In the genomic region with DNA sequence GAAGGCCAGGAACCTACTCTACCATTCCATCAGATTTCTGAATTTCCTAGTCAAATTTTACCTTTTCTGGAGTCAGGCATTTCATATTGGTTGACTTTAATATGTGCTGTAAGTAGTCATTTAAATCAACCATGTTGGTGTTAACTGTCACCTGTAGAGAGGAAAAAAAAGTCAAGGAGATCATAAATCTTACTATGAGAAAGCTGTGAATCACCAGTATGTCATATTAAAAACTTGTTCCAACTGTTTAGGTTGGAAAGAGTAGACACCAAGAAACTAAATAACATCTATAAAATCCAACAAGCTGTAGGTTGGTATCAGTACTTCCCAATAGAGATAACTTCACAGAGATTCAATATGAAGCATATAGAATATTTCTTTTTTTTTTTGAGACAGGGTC, we compare ENCODE assay signal across 16 cellular contexts. TPM values are rescaled to one million over a fixed set of nuclear protein-coding genes. Genes with fewer than 3 reads are reported as not detected.
DNase-seq lines count a peak whose midpoint lies in the region; ATAC-seq, FAIRE-seq and TF ChIP-seq lines count a peak whose summit lies in the region.
"Had no signal": no experiment of that assay in that cellular context is flagged by ENCODE, and none has a peak within 500 bp of the region (broad histone marks: within the 10 kb centered on the region; RNA-seq: fewer than 3 reads in every experiment).

No MANE protein-coding gene starts in this region.

- H3K4me3 ChIP-seq in CD4-positive, CD25-positive, alpha-beta regulatory T cell (ENCODE audit: low read depth, low read length): no peak overlapping the region
- no peak overlapping the region for H3K4me3 ChIP-seq in bronchial epithelial cell (ENCODE audit: low read depth, low read length)
- H3K4me3 ChIP-seq: BLaER1 treated with 17β-estradiol and CSF1 and Interleukin-3, amounts not matched to agents 10 nM and 100 nM; GM23338 had no signal

- H3K36me3 Mint-ChIP-seq in activated CD4-positive, alpha-beta T cell treated with anti-CD3 and anti-CD28 coated beads for 36 hours (ENCODE audit: low read depth): peaks cover 26% of the 10 kb centered on the region
- H3K36me3 Mint-ChIP-seq in activated CD4-positive, alpha-beta T cell treated with anti-CD3 and anti-CD28 coated beads, Interleukin-2, amount 10 ng/mL, durations not matched to agents 7 days and 5 days (ENCODE audit: low read depth): peaks cover 34% of the 10 kb centered on the region
- peaks cover 32% of the 10 kb centered on the region for H3K36me3 Mint-ChIP-seq in CD4-positive, CD25-positive, alpha-beta regulatory T cell
- H3K36me3 Mint-ChIP-seq in progenitor cell of endocrine pancreas (ENCODE audit: insufficient read depth): peaks cover 26% of the 10 kb centered on the region

- TF ChIP-seq CTCF in bronchial epithelial cell (IDR thresholded peaks at IDR 0.05; ENCODE audit: insufficient read depth, low read length, severe bottlenecking) (no peak), progenitor cell of endocrine pancreas (IDR thresholded peaks at IDR 0.05; ENCODE audit: unreplicated experiment) (no peak)

- H3K4me1 Mint-ChIP-seq in activated CD4-positive, alpha-beta T cell treated with anti-CD3 and anti-CD28 coated beads for 36 hours: no peaks in the 10 kb centered on the region
- no peaks in the 10 kb centered on the region for H3K4me1 Mint-ChIP-seq in activated CD4-positive, alpha-beta T cell treated with anti-CD3 and anti-CD28 coated beads, Interleukin-2, amount 10 ng/mL, durations not matched to agents 7 days and 5 days
- H3K4me1 Mint-ChIP-seq in CD4-positive, CD25-positive, alpha-beta regulatory T cell: peaks cover 2 to 4% (median 3%) of the 10 kb centered on the region in 4 donors
- no peaks in the 10 kb centered on the region for H3K4me1 Mint-ChIP-seq in progenitor cell of endocrine pancreas (ENCODE audit: low read depth)
- H3K4me1 Mint-ChIP-seq: GM23338 had no signal

- H3K27me3 ChIP-seq in CD4-positive, CD25-positive, alpha-beta regulatory T cell (ENCODE audit: control insufficient read depth, insufficient read depth, low read length): no peaks in the 10 kb centered on the region
- no peaks in the 10 kb centered on the region for H3K27me3 ChIP-seq in bronchial epithelial cell (ENCODE audit: control insufficient read depth, insufficient read depth, low read length)
- H3K27me3 ChIP-seq: BLaER1 treated with 17β-estradiol and CSF1 and Interleukin-3, amounts not matched to agents 10 nM and 100 nM had no signal

- H3K27ac Mint-ChIP-seq in activated CD4-positive, alpha-beta T cell treated with anti-CD3 and anti-CD28 coated beads for 36 hours: peak overlapping the region; percentile 9
- no peak overlapping the region for H3K27ac Mint-ChIP-seq in activated CD4-positive, alpha-beta T cell treated with anti-CD3 and anti-CD28 coated beads, Interleukin-2, amount 10 ng/mL, durations not matched to agents 7 days and 5 days
- peak overlapping the region in 2 of 3 donors; percentile 62 to 71 for H3K27ac Mint-ChIP-seq in CD4-positive, CD25-positive, alpha-beta regulatory T cell
- H3K27ac Mint-ChIP-seq in progenitor cell of endocrine pancreas: no peak overlapping the region
- H3K27ac Mint-ChIP-seq: CD4-positive, alpha-beta T cell; GM23338 had no signal

- no peaks in the 10 kb centered on the region for H3K9me3 Mint-ChIP-seq in activated CD4-positive, alpha-beta T cell treated with anti-CD3 and anti-CD28 coated beads for 36 hours (ENCODE audit: low read depth)
- no peaks in the 10 kb centered on the region for H3K9me3 Mint-ChIP-seq in activated CD4-positive, alpha-beta T cell treated with anti-CD3 and anti-CD28 coated beads, Interleukin-2, amount 10 ng/mL, durations not matched to agents 7 days and 5 days
- H3K9me3 Mint-ChIP-seq in CD4-positive, CD25-positive, alpha-beta regulatory T cell: no peaks in the 10 kb centered on the region
- H3K9me3 Mint-ChIP-seq in progenitor cell of endocrine pancreas (ENCODE audit: low read depth): no peaks in the 10 kb centered on the region
- H3K9me3 Mint-ChIP-seq: CD4-positive, alpha-beta T cell; GM23338 had no signal

- no peak for DNase-seq in activated CD4-positive, alpha-beta T cell treated with anti-CD3 and anti-CD28 coated beads for 36 hours
- DNase-seq in activated CD4-positive, alpha-beta T cell treated with anti-CD3 and anti-CD28 coated beads, Interleukin-2, amount 10 ng/mL, durations not matched to agents 7 days and 5 days: no peak
- DNase-seq in CD4-positive, CD25-positive, alpha-beta regulatory T cell: no peak
- DNase-seq in RKO (ENCODE audit: low spot score): peak; percentile 54
- DNase-seq in bronchial epithelial cell (ENCODE audit: low read depth): peak; percentile 22
- DNase-seq in progenitor cell of endocrine pancreas (ENCODE audit: low spot score, unreplicated experiment): no peak
- DNase-seq: 8988T; CD4-positive, alpha-beta T cell; DMS79; H7 had no signal

- ATAC-seq in activated CD4-positive, alpha-beta T cell treated with anti-CD3 and anti-CD28 coated beads for 36 hours: no peak
- no peak for ATAC-seq in CD4-positive, CD25-positive, alpha-beta regulatory T cell (ENCODE audit: low read depth in 2 of 2)
- ATAC-seq in GM18868 (IDR thresholded peaks at IDR 0.05; ENCODE audit: unreplicated experiment) (no peak), HG03521 (IDR thresholded peaks at IDR 0.05; ENCODE audit: unreplicated experiment) (no peak)
- ATAC-seq: GM23338 had no signal

- intact Hi-C loops in activated CD4-positive, alpha-beta T cell treated with anti-CD3 and anti-CD28 coated beads for 36 hours (cut with DNase I, micrococcal nuclease): no loop called here

- no peak overlapping the region for H3K4me3 Mint-ChIP-seq in activated CD4-positive, alpha-beta T cell treated with anti-CD3 and anti-CD28 coated beads for 36 hours
- H3K4me3 Mint-ChIP-seq in activated CD4-positive, alpha-beta T cell treated with anti-CD3 and anti-CD28 coated beads, Interleukin-2, amount 10 ng/mL, durations not matched to agents 7 days and 5 days: no peak overlapping the region
- no peak overlapping the region for H3K4me3 Mint-ChIP-seq in CD4-positive, CD25-positive, alpha-beta regulatory T cell
- no peak overlapping the region for H3K4me3 Mint-ChIP-seq in progenitor cell of endocrine pancreas (ENCODE audit: low read depth)
- H3K4me3 Mint-ChIP-seq: CD4-positive, alpha-beta T cell; GM23338 had no signal

- FAIRE-seq in bronchial epithelial cell (lab: Jason Lieb, UNC): no peak
- FAIRE-seq: G401.6, GM12891 had no signal

- H3K36me3 ChIP-seq in CD4-positive, CD25-positive, alpha-beta regulatory T cell (ENCODE audit: control insufficient read depth, insufficient read depth, low read length): peaks cover 87% of the 10 kb centered on the region
- peaks cover 11% of the 10 kb centered on the region for H3K36me3 ChIP-seq in bronchial epithelial cell (ENCODE audit: control insufficient read depth, insufficient read depth, low read length)

- H3K4me1 ChIP-seq in CD4-positive, CD25-positive, alpha-beta regulatory T cell (ENCODE audit: control insufficient read depth, insufficient read depth, low read length, poor library complexity, severe bottlenecking): peaks cover 15% of the 10 kb centered on the region

- CTCF ChIA-PET in activated CD4-positive, alpha-beta T cell treated with anti-CD3 and anti-CD28 coated beads for 36 hours (lab: Charles Lee): interaction anchor here (0.8 to 1.9 kb wide), 6 partner anchors 8 to 448 kb away, joined by 3 to 5 read pairs (median 4); no protein-coding TSS in a partner anchor
- CTCF ChIA-PET in activated CD4-positive, alpha-beta T cell treated with anti-CD3 and anti-CD28 coated beads, Interleukin-2, amount 10 ng/mL, durations not matched to agents 7 days and 5 days (lab: Charles Lee): interaction anchor here (1.0 to 1.7 kb wide), 4 partner anchors 12 to 160 kb away, joined by 3 to 5 read pairs (median 3); no protein-coding TSS in a partner anchor

- POLR2A ChIA-PET in activated CD4-positive, alpha-beta T cell treated with anti-CD3 and anti-CD28 coated beads for 36 hours (lab: Charles Lee): interaction anchor here (0.6 kb wide), 2 partner anchors 19 to 591 kb away, joined by 3 to 4 read pairs; no protein-coding TSS in a partner anchor
- POLR2A ChIA-PET in activated CD4-positive, alpha-beta T cell treated with anti-CD3 and anti-CD28 coated beads, Interleukin-2, amount 10 ng/mL, durations not matched to agents 7 days and 5 days (lab: Charles Lee): no interaction called here

- no peaks in the 10 kb centered on the region for H3K9me3 ChIP-seq in CD4-positive, CD25-positive, alpha-beta regulatory T cell (ENCODE audit: control insufficient read depth in 2 of 2, low read length in 2 of 2)
- H3K9me3 ChIP-seq: BLaER1 treated with 17β-estradiol and CSF1 and Interleukin-3, amounts not matched to agents 10 nM and 100 nM had no signal

- H3K27me3 Mint-ChIP-seq in activated CD4-positive, alpha-beta T cell treated with anti-CD3 and anti-CD28 coated beads for 36 hours: no peaks in the 10 kb centered on the region
- no peaks in the 10 kb centered on the region for H3K27me3 Mint-ChIP-seq in activated CD4-positive, alpha-beta T cell treated with anti-CD3 and anti-CD28 coated beads, Interleukin-2, amount 10 ng/mL, durations not matched to agents 7 days and 5 days
- H3K27me3 Mint-ChIP-seq in CD4-positive, CD25-positive, alpha-beta regulatory T cell: no peaks in the 10 kb centered on the region
- no peaks in the 10 kb centered on the region for H3K27me3 Mint-ChIP-seq in progenitor cell of endocrine pancreas
- H3K27me3 Mint-ChIP-seq: CD4-positive, alpha-beta T cell had no signal

- no peak overlapping the region for H3K27ac ChIP-seq in CD4-positive, CD25-positive, alpha-beta regulatory T cell (ENCODE audit: insufficient read depth, low read length, poor library complexity, severe bottlenecking)
- H3K27ac ChIP-seq: BLaER1 treated with 17β-estradiol and CSF1 and Interleukin-3, amounts not matched to agents 10 nM and 100 nM had no signal

RNA-seq across cellular contexts. Expression of a gene that starts 39.5 kb away (rescaled TPM):
- 100 to 1,000 TPM; 102 to 106 TPM for total RNA-seq in activated CD4-positive, alpha-beta T cell treated with anti-CD3 and anti-CD28 coated beads for 36 hours
- total RNA-seq in activated CD4-positive, alpha-beta T cell treated with anti-CD3 and anti-CD28 coated beads, Interleukin-2, amount 10 ng/mL, durations not matched to agents 7 days and 5 days: 100 to 1,000 TPM in 1 of 2 experiments, 10 to 100 TPM in 1; 99.3 to 109 TPM
- total RNA-seq in CD4-positive, CD25-positive, alpha-beta regulatory T cell: 66.1 TPM
- 10 to 100 TPM; 70.3 to 94.9 (median 80.4) TPM for polyA plus RNA-seq in CD4-positive, CD25-positive, alpha-beta regulatory T cell
- total RNA-seq in bronchial epithelial cell: 192 and 273 TPM in 2 replicates
- 99.9 and 100 TPM in 2 replicates for total RNA-seq in progenitor cell of endocrine pancreas

Comparison
In these comparisons a context has a peak if more than half of its experiments do, and no peak if none do; other contexts are left out.
1. H3K27ac Mint-ChIP-seq: peak in activated CD4-positive, alpha-beta T cell treated with anti-CD3 and anti-CD28 coated beads for 36 hours (single experiment) and CD4-positive, CD25-positive, alpha-beta regulatory T cell (2 of 3); none in activated CD4-positive, alpha-beta T cell treated with anti-CD3 and anti-CD28 coated beads, Interleukin-2, amount 10 ng/mL, durations not matched to agents 7 days and 5 days (single experiment) and progenitor cell of endocrine pancreas (single experiment).
2. DNase-seq: peak in RKO (single experiment) and bronchial epithelial cell (single experiment); none in activated CD4-positive, alpha-beta T cell treated with anti-CD3 and anti-CD28 coated beads for 36 hours (single experiment), activated CD4-positive, alpha-beta T cell treated with anti-CD3 and anti-CD28 coated beads, Interleukin-2, amount 10 ng/mL, durations not matched to agents 7 days and 5 days (single experiment), CD4-positive, CD25-positive, alpha-beta regulatory T cell (0 of 3) and progenitor cell of endocrine pancreas (single experiment).